Comparison of ENCODE assay signal across 10 cellular contexts in genomic region chr1:10724052-10724494, GRCh38.
DNase-seq lines count a peak whose midpoint lies in the region; ATAC-seq and TF ChIP-seq lines count a peak whose summit lies in the region.
"Had no signal": no experiment of that assay in that cellular context is flagged by ENCODE, and none has a peak within 500 bp of the region (broad histone marks: within the 10 kb centered on the region; RNA-seq: fewer than 3 reads in every experiment).

No MANE protein-coding gene starts in this region.

- peaks cover 7% of the 10 kb centered on the region for H3K4me1 ChIP-seq in mucosa of descending colon (ENCODE audit: low read depth)

- H3K27ac Mint-ChIP-seq in brain, result peak overlapping the region; percentile 17 to 90 (median 72)

- H3K4me3 ChIP-seq in BJ (ENCODE audit: low read depth, low read length) (no peak overlapping the region), mucosa of descending colon (no peak overlapping the region), H7 (ENCODE audit: insufficient read depth, low read depth, low read length) (no peak overlapping the region)

- no peaks in the 10 kb centered on the region for H3K36me3 ChIP-seq in BJ (ENCODE audit: control insufficient read depth, insufficient read depth, low read length)
- H3K36me3 ChIP-seq in mucosa of descending colon (ENCODE audit: low read depth), result no peaks in the 10 kb centered on the region
- H3K36me3 ChIP-seq in H7 (replicated peaks; ENCODE audit: control insufficient read depth, insufficient read depth, low read length), result no peaks in the 10 kb centered on the region

- TF ChIP-seq CTCF in BJ (IDR thresholded peaks at IDR 0.05; ENCODE audit: insufficient read depth, low read depth, low read length) (no peak), brain (conservative IDR thresholded peaks at IDR 0.05) (no peak), mucosa of descending colon (IDR thresholded peaks at IDR 0.05) (no peak)

- ATAC-seq in mucosa of descending colon, result peak; percentile 67
- ATAC-seq in GM21526 (IDR thresholded peaks at IDR 0.05; ENCODE audit: low FRiP score, unreplicated experiment), result no peak
- ATAC-seq in HG02642 (IDR thresholded peaks at IDR 0.05; ENCODE audit: poor library complexity, unreplicated experiment), result no peak

- no peaks in the 10 kb centered on the region for H3K9me3 ChIP-seq in mucosa of descending colon

- CTCF ChIA-PET in BJ (lab: Yijun Ruan, JAX), result interaction anchor here (0.9 to 1.0 kb wide), 2 partner anchors 9 kb away, joined by 3 to 4 read pairs; no protein-coding TSS in a partner anchor

- H3K27me3 ChIP-seq in BJ (ENCODE audit: control insufficient read depth, insufficient read depth, low read length) (peaks cover 15% of the 10 kb centered on the region), H7 (ENCODE audit: control insufficient read depth, insufficient read depth, low read length) (no peaks in the 10 kb centered on the region)

- H3K9me3 Mint-ChIP-seq in brain, result peaks cover 0 to 4% (median 0%) of the 10 kb centered on the region in 5 experiments

- peaks cover 26% of the 10 kb centered on the region for H3K27me3 Mint-ChIP-seq in brain

- intact Hi-C loops in mucosa of descending colon (cut with DNase I, micrococcal nuclease), result no loop called here

- H3K4me3 Mint-ChIP-seq in brain, result peak overlapping the region in 2 of 5 experiments; percentile 19 to 43

- no peaks in the 10 kb centered on the region for H3K36me3 Mint-ChIP-seq in brain

- H3K4me1 Mint-ChIP-seq in brain, result peaks cover 89% of the 10 kb centered on the region

- DNase-seq in BJ (ENCODE audit: low read depth) (peak; percentile 31), NCI-H1694 (lab: John Stamatoyannopoulos, UW) (peak; percentile 46), mucosa of descending colon (peak in 2 of 3 donors; percentile 54 to 68), H7 (no peak)
- no peak for DNase-seq in stimulated activated CD4-positive, alpha-beta T cell treated with anti-CD3 and anti-CD28 coated beads, Interleukin-1b, Interleukin-23, amount 100 ng/mL, for 48 hours
- DNase-seq: activated CD8-positive, alpha-beta memory T cell treated with anti-CD3 and anti-CD28 coated beads for 24 hours; NCI-H1048 had no signal

- POLR2A ChIA-PET in BJ (lab: Charles Lee), result no interaction called here

Comparison
In these comparisons a context has a peak if more than half of its experiments do, and no peak if none do; other contexts are left out.
1. DNase-seq: peak in BJ (single experiment), NCI-H1694 (single experiment) and mucosa of descending colon (2 of 3); none in H7 (single experiment) and stimulated activated CD4-positive, alpha-beta T cell treated with anti-CD3 and anti-CD28 coated beads, Interleukin-1b, Interleukin-23, amount 100 ng/mL, for 48 hours (single experiment).